In the genomic region with DNA sequence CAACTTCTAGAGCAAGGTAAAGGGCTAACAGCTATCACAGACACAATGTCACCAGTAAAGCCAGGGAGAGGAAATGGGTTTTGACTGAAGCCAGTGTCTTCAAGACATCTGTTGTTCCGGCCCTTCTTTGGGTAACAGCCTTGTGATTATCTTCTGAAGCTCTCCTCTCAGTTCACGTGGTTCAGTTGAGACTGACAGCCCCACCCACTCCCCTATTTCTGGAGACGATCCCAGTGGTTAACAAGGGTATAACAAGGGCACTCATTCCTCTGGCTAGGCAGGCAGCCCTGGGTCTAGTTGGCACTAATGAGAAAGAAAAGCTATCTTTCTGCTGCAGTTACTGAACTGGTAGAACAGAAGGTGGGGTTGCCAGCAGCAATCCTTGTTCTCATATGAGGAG, we compare ENCODE assay signal across 8 cellular contexts. TPM values are rescaled to one million over a fixed set of nuclear protein-coding genes. Genes with fewer than 3 reads are reported as not detected.
DNase-seq lines count a peak whose midpoint lies in the region; ATAC-seq and TF ChIP-seq lines count a peak whose summit lies in the region.

No MANE protein-coding gene starts in this region.

- POLR2A ChIA-PET in CD4-positive, alpha-beta memory T cell (lab: Charles Lee; ENCODE audit: partially characterized antibody) = interaction anchor here (0.7 to 1.8 kb wide), 7 partner anchors 14 to 415 kb away, joined by 3 to 8 read pairs (median 3); partner anchors contain the start of gene DRAM1

- no peak overlapping the region for H3K27ac ChIP-seq in CD4-positive, alpha-beta memory T cell (ENCODE audit: low read depth, low read length)
- no peak overlapping the region for H3K27ac ChIP-seq in vagina

- H3K4me3 ChIP-seq in CD4-positive, alpha-beta memory T cell (ENCODE audit: low read length in 2 of 2) = no peak overlapping the region
- H3K4me3 ChIP-seq in vagina = no peak overlapping the region

- peak overlapping the region; percentile 64 to 95 (median 81) for H3K27ac Mint-ChIP-seq in CD4-positive, alpha-beta memory T cell

- no peaks in the 10 kb centered on the region for H3K9me3 ChIP-seq in CD4-positive, alpha-beta memory T cell (ENCODE audit: control insufficient read depth in 1 of 2, low read length in 2 of 2)
- no peaks in the 10 kb centered on the region for H3K9me3 ChIP-seq in vagina

- no peaks in the 10 kb centered on the region for H3K9me3 Mint-ChIP-seq in CD4-positive, alpha-beta memory T cell

- peak in 1 of 3 experiments; percentile 4 for TF ChIP-seq CTCF in vagina (IDR thresholded peaks at IDR 0.05)

- no peaks in the 10 kb centered on the region for H3K36me3 ChIP-seq in CD4-positive, alpha-beta memory T cell (ENCODE audit: insufficient read depth, low read length)
- no peaks in the 10 kb centered on the region for H3K36me3 ChIP-seq in vagina

- peak overlapping the region in 7 of 8 donors; percentile 26 to 82 (median 69) for H3K4me3 Mint-ChIP-seq in CD4-positive, alpha-beta memory T cell

- TF ChIP-seq POLR2A in vagina (IDR thresholded peaks at IDR 0.05) = no peak

- H3K36me3 Mint-ChIP-seq in CD4-positive, alpha-beta memory T cell = peaks cover 3 to 10% of the 10 kb centered on the region in 2 donors

- DNase-seq in CD4-positive, alpha-beta memory T cell = peak; percentile 74 to 87 (median 80)
- DNase-seq in RPMI8226 (peak; percentile 83), glomerular visceral epithelial cell (ENCODE audit: extremely low spot score) (peak; percentile 27), renal cortical epithelial cell (ENCODE audit: low read depth) (peak; percentile 47), vagina (ENCODE audit: extremely low spot score in 2 of 2) (no peak)
- DNase-seq in activated effector memory CD4-positive, alpha-beta T cell treated with anti-CD3 and anti-CD28 coated beads, Interleukin-2, amount 50 U/mL, for 16 hours = peak; percentile 83

- intact Hi-C loops in CD4-positive, alpha-beta memory T cell (cut with micrococcal nuclease) = no loop called here
- intact Hi-C loops in vagina (cut with DNase I) = no loop called here

- H3K4me1 ChIP-seq in CD4-positive, alpha-beta memory T cell (ENCODE audit: insufficient read depth, low read length) = peaks cover 44% of the 10 kb centered on the region
- peaks cover 13% of the 10 kb centered on the region for H3K4me1 ChIP-seq in vagina

- peaks cover 38 to 71% (median 51%) of the 10 kb centered on the region in 4 donors for H3K4me1 Mint-ChIP-seq in CD4-positive, alpha-beta memory T cell

- ATAC-seq in GM19328 (IDR thresholded peaks at IDR 0.05; ENCODE audit: unreplicated experiment) (peak; percentile 73), HG03342 (IDR thresholded peaks at IDR 0.05; ENCODE audit: unreplicated experiment) (peak; percentile 91)

- H3K27me3 ChIP-seq in CD4-positive, alpha-beta memory T cell (ENCODE audit: insufficient read depth, low read length) = no peaks in the 10 kb centered on the region
- H3K27me3 ChIP-seq in vagina = no peaks in the 10 kb centered on the region

- CTCF ChIA-PET in CD4-positive, alpha-beta memory T cell (lab: Charles Lee; ENCODE audit: partially characterized antibody) = interaction anchor here (0.7 to 6.9 kb wide), 12 partner anchors 8 to 466 kb away, joined by 3 to 70 read pairs (median 5); no protein-coding TSS in a partner anchor

- no peaks in the 10 kb centered on the region for H3K27me3 Mint-ChIP-seq in CD4-positive, alpha-beta memory T cell

RNA-seq across cellular contexts. Expression of gene GNPTAB, which starts 6.9 kb away (rescaled TPM):
- 10 to 100 TPM; 37.2 to 42.8 TPM for total RNA-seq in CD4-positive, alpha-beta memory T cell
- polyA plus RNA-seq in CD4-positive, alpha-beta memory T cell = 10 to 100 TPM; 15.3 to 31.0 TPM
- total RNA-seq in renal cortical epithelial cell (41.5 and 74.2 TPM in 2 replicates), vagina (28.7 TPM)

RNA-seq across cellular contexts. Expression of gene DRAM1, which starts 53.5 kb away (rescaled TPM):
- total RNA-seq in CD4-positive, alpha-beta memory T cell = 1 to 10 TPM; 2.3 to 2.7 TPM
- 1 to 10 TPM in 1 of 2 donors, under 1 TPM in 1; 0.83 to 2.8 TPM for polyA plus RNA-seq in CD4-positive, alpha-beta memory T cell
- 95.3 and 131 TPM in 2 replicates for total RNA-seq in renal cortical epithelial cell
- 18.9 TPM for total RNA-seq in vagina

Comparison
In these comparisons a context has a peak if more than half of its experiments do, and no peak if none do; other contexts are left out.
1. DNase-seq: peak in CD4-positive, alpha-beta memory T cell (5 of 5), RPMI8226 (single experiment), activated effector memory CD4-positive, alpha-beta T cell treated with anti-CD3 and anti-CD28 coated beads, Interleukin-2, amount 50 U/mL, for 16 hours (single experiment), glomerular visceral epithelial cell (single experiment) and renal cortical epithelial cell (single experiment); none in vagina (0 of 2).